Comparison of ENCODE assay signal across 1 cellular context in the genomic region with DNA sequence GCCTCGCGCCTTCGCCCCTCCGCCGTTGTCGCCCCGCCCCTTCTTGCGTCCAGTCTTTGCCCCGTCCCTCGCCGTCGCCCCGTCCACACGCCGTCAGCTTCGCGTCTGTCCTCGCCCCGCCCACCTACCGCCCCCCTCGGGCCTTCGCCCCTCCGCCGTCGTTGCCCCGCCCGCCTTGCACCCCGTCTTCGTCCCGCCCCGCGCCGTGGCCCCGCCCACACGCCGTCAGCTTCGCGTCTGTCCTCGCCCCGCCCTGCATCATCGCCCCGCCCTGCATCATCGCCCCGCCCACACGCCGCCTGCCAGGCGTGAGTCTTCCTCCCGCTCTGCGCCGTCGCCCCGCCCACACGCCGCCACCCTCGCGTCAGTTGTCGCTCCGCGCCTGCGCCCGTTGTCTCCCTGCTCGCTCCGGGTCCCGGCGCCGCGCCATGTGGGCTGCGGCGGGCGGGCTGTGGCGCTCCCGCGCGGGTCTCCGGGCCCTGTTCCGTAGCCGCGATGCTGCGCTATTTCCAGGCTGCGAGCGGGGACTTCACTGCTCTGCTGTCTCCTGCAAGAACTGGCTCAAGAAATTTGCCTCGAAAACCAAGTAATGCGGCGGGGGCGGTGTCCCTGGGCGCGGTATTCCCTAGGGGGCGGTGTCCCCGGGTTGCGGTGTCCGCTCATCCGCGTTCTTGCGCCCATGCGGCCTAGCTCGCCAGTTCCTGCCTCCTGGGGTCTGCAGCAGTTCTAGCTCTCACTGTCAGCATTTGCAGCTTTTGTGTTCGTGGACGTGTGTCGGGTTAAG.
TF ChIP-seq lines count a peak whose summit lies in the region.

A gene with protein sequence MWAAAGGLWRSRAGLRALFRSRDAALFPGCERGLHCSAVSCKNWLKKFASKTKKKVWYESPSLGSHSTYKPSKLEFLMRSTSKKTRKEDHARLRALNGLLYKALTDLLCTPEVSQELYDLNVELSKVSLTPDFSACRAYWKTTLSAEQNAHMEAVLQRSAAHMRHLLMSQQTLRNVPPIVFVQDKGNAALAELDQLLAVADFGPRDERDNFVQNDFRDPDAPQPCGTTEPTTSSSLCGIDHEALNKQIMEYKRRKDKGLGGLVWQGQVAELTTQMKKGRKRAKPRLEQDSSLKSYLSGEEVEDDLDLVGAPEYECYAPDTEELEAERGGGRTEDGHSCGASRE (plus strand): TSS at position 367 of the 784 bp plus-strand sequence. CDS start 62 bp downstream, at position 429.

TF ChIP-seq in HepG2, 621 proteins besides CTCF, POLR2A, EP300 and RAD21 (continued from another document and continues in another):
- TF ChIP-seq, protein P1, sequence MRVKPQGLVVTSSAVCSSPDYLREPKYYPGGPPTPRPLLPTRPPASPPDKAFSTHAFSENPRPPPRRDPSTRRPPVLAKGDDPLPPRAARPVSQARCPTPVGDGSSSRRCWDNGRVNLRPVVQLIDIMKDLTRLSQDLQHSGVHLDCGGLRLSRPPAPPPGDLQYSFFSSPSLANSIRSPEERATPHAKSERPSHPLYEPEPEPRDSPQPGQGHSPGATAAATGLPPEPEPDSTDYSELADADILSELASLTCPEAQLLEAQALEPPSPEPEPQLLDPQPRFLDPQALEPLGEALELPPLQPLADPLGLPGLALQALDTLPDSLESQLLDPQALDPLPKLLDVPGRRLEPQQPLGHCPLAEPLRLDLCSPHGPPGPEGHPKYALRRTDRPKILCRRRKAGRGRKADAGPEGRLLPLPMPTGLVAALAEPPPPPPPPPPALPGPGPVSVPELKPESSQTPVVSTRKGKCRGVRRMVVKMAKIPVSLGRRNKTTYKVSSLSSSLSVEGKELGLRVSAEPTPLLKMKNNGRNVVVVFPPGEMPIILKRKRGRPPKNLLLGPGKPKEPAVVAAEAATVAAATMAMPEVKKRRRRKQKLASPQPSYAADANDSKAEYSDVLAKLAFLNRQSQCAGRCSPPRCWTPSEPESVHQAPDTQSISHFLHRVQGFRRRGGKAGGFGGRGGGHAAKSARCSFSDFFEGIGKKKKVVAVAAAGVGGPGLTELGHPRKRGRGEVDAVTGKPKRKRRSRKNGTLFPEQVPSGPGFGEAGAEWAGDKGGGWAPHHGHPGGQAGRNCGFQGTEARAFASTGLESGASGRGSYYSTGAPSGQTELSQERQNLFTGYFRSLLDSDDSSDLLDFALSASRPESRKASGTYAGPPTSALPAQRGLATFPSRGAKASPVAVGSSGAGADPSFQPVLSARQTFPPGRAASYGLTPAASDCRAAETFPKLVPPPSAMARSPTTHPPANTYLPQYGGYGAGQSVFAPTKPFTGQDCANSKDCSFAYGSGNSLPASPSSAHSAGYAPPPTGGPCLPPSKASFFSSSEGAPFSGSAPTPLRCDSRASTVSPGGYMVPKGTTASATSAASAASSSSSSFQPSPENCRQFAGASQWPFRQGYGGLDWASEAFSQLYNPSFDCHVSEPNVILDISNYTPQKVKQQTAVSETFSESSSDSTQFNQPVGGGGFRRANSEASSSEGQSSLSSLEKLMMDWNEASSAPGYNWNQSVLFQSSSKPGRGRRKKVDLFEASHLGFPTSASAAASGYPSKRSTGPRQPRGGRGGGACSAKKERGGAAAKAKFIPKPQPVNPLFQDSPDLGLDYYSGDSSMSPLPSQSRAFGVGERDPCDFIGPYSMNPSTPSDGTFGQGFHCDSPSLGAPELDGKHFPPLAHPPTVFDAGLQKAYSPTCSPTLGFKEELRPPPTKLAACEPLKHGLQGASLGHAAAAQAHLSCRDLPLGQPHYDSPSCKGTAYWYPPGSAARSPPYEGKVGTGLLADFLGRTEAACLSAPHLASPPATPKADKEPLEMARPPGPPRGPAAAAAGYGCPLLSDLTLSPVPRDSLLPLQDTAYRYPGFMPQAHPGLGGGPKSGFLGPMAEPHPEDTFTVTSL (CRISPR knock-in tag; IDR thresholded peaks at IDR 0.05; ENCODE audit: borderline replicate concordance) = no peak
- TF ChIP-seq SAP130 (CRISPR knock-in tag; IDR thresholded peaks at IDR 0.05; ENCODE audit: low read depth) (peak; percentile 94), NR3C1 (CRISPR knock-in tag; IDR thresholded peaks at IDR 0.05) (no peak), ZNF616 (CRISPR knock-in tag; IDR thresholded peaks at IDR 0.05; ENCODE audit: low read depth) (peak; percentile 86; the same call in 1 of the 2 replicates), HNRNPUL1 (IDR thresholded peaks at IDR 0.05; ENCODE audit: low read depth, low read length) (no peak), GATAD1 (CRISPR knock-in tag; IDR thresholded peaks at IDR 0.05) (peak; percentile 48; the same call in 1 of the 2 replicates), CBFB (CRISPR knock-in tag; IDR thresholded peaks at IDR 0.05) (peak; percentile 53; the same call in 1 of the 2 replicates), DR1 (CRISPR knock-in tag; IDR thresholded peaks at IDR 0.05) (peak; percentile 63; the same call in 1 of the 2 replicates), ZNF317 (CRISPR knock-in tag; IDR thresholded peaks at IDR 0.05) (peak; percentile 83), THAP9 (CRISPR knock-in tag; IDR thresholded peaks at IDR 0.05; ENCODE audit: borderline replicate concordance) (no peak; the same call in 1 of the 2 replicates), PHB2 (IDR thresholded peaks at IDR 0.05; ENCODE audit: partially characterized antibody) (no peak), ZNF205 (CRISPR knock-in tag; IDR thresholded peaks at IDR 0.05) (no peak), NR2F1 (CRISPR knock-in tag; IDR thresholded peaks at IDR 0.05) (no peak), ZNF24 (IDR thresholded peaks at IDR 0.05) (peak; percentile 49; the same call in 1 of the 2 replicates), ZNF550 (CRISPR knock-in tag; IDR thresholded peaks at IDR 0.05; ENCODE audit: borderline replicate concordance) (no peak), RFX3 (CRISPR knock-in tag; IDR thresholded peaks at IDR 0.05) (no peak), SMARCC2 (IDR thresholded peaks at IDR 0.05) (no peak), NR2C2 (CRISPR knock-in tag; IDR thresholded peaks at IDR 0.05; ENCODE audit: borderline replicate concordance) (peak; percentile 64), NPAS2 (CRISPR knock-in tag; IDR thresholded peaks at IDR 0.05; ENCODE audit: borderline replicate concordance) (no peak), ZNF564 (CRISPR knock-in tag; IDR thresholded peaks at IDR 0.05) (peak; percentile 67; the same call in 1 of the 2 replicates), SNAPC2 (CRISPR knock-in tag; IDR thresholded peaks at IDR 0.05) (no peak), FOSL2 (CRISPR knock-in tag; IDR thresholded peaks at IDR 0.05) (no peak; the same call in 1 of the 2 replicates), MED13 (CRISPR knock-in tag; IDR thresholded peaks at IDR 0.05) (no peak; the same call in 1 of the 2 replicates), ZNF225 (CRISPR knock-in tag; IDR thresholded peaks at IDR 0.05) (peak; percentile 77; the same call in 1 of the 2 replicates), ZMYM3 (CRISPR knock-in tag; IDR thresholded peaks at IDR 0.05) (no peak), CBX2 (IDR thresholded peaks at IDR 0.05; ENCODE audit: low read depth, low read length) (no peak), CBX2 (CRISPR knock-in tag; IDR thresholded peaks at IDR 0.05; ENCODE audit: low read depth) (no peak), MAZ (IDR thresholded peaks at IDR 0.05; ENCODE audit: borderline replicate concordance, low read depth, low read length) (peak; percentile 7; the same call in 1 of the 2 replicates), MAZ (CRISPR knock-in tag; IDR thresholded peaks at IDR 0.05; ENCODE audit: low read depth) (peak; percentile 53), ZNF503 (CRISPR knock-in tag; IDR thresholded peaks at IDR 0.05) (0 out of 2 replicates have a peak, but pooled peaks have one; percentile 24), KLF9 (CRISPR knock-in tag; IDR thresholded peaks at IDR 0.05; ENCODE audit: low read depth) (peak; percentile 87), ZNF766 (CRISPR knock-in tag; IDR thresholded peaks at IDR 0.05; ENCODE audit: borderline replicate concordance) (peak; percentile 74; the same call in 1 of the 2 replicates), ZNF629 (CRISPR knock-in tag; conservative IDR thresholded peaks at IDR 0.05) (no peak), ZNF619 (CRISPR knock-in tag; IDR thresholded peaks at IDR 0.05) (peak; percentile 61; the same call in 1 of the 2 replicates)
- TF ChIP-seq, protein P2, sequence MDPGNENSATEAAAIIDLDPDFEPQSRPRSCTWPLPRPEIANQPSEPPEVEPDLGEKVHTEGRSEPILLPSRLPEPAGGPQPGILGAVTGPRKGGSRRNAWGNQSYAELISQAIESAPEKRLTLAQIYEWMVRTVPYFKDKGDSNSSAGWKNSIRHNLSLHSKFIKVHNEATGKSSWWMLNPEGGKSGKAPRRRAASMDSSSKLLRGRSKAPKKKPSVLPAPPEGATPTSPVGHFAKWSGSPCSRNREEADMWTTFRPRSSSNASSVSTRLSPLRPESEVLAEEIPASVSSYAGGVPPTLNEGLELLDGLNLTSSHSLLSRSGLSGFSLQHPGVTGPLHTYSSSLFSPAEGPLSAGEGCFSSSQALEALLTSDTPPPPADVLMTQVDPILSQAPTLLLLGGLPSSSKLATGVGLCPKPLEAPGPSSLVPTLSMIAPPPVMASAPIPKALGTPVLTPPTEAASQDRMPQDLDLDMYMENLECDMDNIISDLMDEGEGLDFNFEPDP (CRISPR knock-in tag; conservative IDR thresholded peaks at IDR 0.05) = no peak
- TF ChIP-seq, protein P3, sequence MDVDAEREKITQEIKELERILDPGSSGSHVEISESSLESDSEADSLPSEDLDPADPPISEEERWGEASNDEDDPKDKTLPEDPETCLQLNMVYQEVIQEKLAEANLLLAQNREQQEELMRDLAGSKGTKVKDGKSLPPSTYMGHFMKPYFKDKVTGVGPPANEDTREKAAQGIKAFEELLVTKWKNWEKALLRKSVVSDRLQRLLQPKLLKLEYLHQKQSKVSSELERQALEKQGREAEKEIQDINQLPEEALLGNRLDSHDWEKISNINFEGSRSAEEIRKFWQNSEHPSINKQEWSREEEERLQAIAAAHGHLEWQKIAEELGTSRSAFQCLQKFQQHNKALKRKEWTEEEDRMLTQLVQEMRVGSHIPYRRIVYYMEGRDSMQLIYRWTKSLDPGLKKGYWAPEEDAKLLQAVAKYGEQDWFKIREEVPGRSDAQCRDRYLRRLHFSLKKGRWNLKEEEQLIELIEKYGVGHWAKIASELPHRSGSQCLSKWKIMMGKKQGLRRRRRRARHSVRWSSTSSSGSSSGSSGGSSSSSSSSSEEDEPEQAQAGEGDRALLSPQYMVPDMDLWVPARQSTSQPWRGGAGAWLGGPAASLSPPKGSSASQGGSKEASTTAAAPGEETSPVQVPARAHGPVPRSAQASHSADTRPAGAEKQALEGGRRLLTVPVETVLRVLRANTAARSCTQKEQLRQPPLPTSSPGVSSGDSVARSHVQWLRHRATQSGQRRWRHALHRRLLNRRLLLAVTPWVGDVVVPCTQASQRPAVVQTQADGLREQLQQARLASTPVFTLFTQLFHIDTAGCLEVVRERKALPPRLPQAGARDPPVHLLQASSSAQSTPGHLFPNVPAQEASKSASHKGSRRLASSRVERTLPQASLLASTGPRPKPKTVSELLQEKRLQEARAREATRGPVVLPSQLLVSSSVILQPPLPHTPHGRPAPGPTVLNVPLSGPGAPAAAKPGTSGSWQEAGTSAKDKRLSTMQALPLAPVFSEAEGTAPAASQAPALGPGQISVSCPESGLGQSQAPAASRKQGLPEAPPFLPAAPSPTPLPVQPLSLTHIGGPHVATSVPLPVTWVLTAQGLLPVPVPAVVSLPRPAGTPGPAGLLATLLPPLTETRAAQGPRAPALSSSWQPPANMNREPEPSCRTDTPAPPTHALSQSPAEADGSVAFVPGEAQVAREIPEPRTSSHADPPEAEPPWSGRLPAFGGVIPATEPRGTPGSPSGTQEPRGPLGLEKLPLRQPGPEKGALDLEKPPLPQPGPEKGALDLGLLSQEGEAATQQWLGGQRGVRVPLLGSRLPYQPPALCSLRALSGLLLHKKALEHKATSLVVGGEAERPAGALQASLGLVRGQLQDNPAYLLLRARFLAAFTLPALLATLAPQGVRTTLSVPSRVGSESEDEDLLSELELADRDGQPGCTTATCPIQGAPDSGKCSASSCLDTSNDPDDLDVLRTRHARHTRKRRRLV (CRISPR knock-in tag; IDR thresholded peaks at IDR 0.05) = no peak
